26 cellular contexts compared by ENCODE assay signal in genomic region chr16:50462793-50463507, GRCh38.
A peak's percentile ranks its signal among the peaks of the same experiment; 100 is the strongest.
DNase-seq lines count a peak whose midpoint lies in the region; ATAC-seq, FAIRE-seq and TF ChIP-seq lines count a peak whose summit lies in the region.
"Had no signal": no experiment of that assay in that cellular context is flagged by ENCODE, and none has a peak within 500 bp of the region (broad histone marks: within the 10 kb centered on the region; RNA-seq: fewer than 3 reads in every experiment).

No MANE protein-coding gene starts in this region.

- no peak overlapping the region for H3K4me3 Mint-ChIP-seq in immature natural killer cell
- H3K4me3 Mint-ChIP-seq: CD4-positive, alpha-beta T cell; naive thymus-derived CD8-positive, alpha-beta T cell; type B pancreatic cell had no signal

- DNase-seq in GM12891 (ENCODE audit: insufficient read length, low spot score) = no peak
- no peak for DNase-seq in NT2/D1 (ENCODE audit: low read depth, low spot score)
- peak; percentile 43 for DNase-seq in iPS-NIHi11 (ENCODE audit: low spot score)
- peak; percentile 38 for DNase-seq in sciatic nerve (ENCODE audit: low spot score)
- DNase-seq in immature natural killer cell = no peak
- DNase-seq in activated naive CD4-positive, alpha-beta T cell treated with anti-CD3 and anti-CD28 coated beads, Interleukin-2, amount 50 U/mL, for 16 hours = no peak
- DNase-seq in erythroblast (lab: John Stamatoyannopoulos, UW) = no peak
- DNase-seq: activated CD8-positive, alpha-beta memory T cell treated with anti-CD3 and anti-CD28 coated beads, Interleukin-2, amount 50 U/mL, for 4 hours; activated gamma-delta T cell; CD4-positive, alpha-beta T cell; central memory CD4-positive, alpha-beta T cell; naive thymus-derived CD8-positive, alpha-beta T cell; NCI-H1105; NCI-H1930; NCI-H524; PC-3; Right ventricle myocardium superior; spleen; stimulated activated CD4-positive, alpha-beta T cell treated with anti-CD3 and anti-CD28 coated beads, Interleukin-2, amount 100 ng/mL, for 48 hours; SW 1271; T1000; WERI-Rb-1 had no signal

- peak overlapping the region; percentile 61 for H3K9ac ChIP-seq in NT2/D1 (ENCODE audit: insufficient read length, low read depth)

- H3K27me3 ChIP-seq in NT2/D1 (ENCODE audit: insufficient read depth, insufficient read length) = peaks cover 40% of the 10 kb centered on the region
- H3K27me3 ChIP-seq: right atrium auricular region had no signal

- no peaks in the 10 kb centered on the region for H3K9me3 ChIP-seq in NT2/D1 (ENCODE audit: insufficient read depth, low read length)
- H3K9me3 ChIP-seq: right atrium auricular region, spleen had no signal

- H3K4me1 Mint-ChIP-seq in immature natural killer cell = peaks cover 2 to 4% of the 10 kb centered on the region in 2 donors

- intact Hi-C loops in sciatic nerve (cut with DNase I) = no loop called here

- ATAC-seq in sciatic nerve = no peak
- ATAC-seq: naive thymus-derived CD8-positive, alpha-beta T cell; PC-3 had no signal

- no peak overlapping the region for H3K4me3 ChIP-seq in NT2/D1 (ENCODE audit: insufficient read length, low read depth)
- H3K4me3 ChIP-seq: dorsolateral prefrontal cortex, right atrium auricular region, spleen had no signal

- peaks cover 15% of the 10 kb centered on the region for H3K4me1 ChIP-seq in NT2/D1 (ENCODE audit: insufficient read depth, insufficient read length)

- H3K9me3 Mint-ChIP-seq in immature natural killer cell = no peaks in the 10 kb centered on the region
- H3K9me3 Mint-ChIP-seq: CD4-positive, alpha-beta T cell; naive thymus-derived CD8-positive, alpha-beta T cell; type B pancreatic cell had no signal

- H3K27me3 Mint-ChIP-seq in immature natural killer cell (ENCODE audit: low read depth in 3 of 3) = peaks cover 15 to 19% (median 16%) of the 10 kb centered on the region in 3 donors

- no peak overlapping the region for H3K27ac Mint-ChIP-seq in immature natural killer cell
- H3K27ac Mint-ChIP-seq: CD4-positive, alpha-beta T cell; type B pancreatic cell had no signal

- peak; percentile 33 for FAIRE-seq in GM12891 (lab: Jason Lieb, UNC)
- FAIRE-seq: keratinocyte had no signal

- TF ChIP-seq POLR2A in GM12891 (IDR thresholded peaks at IDR 0.05; ENCODE audit: low read depth, low read length) (no peak), erythroblast (IDR thresholded peaks at IDR 0.05; ENCODE audit: low read length) (no peak)

- no peaks in the 10 kb centered on the region for H3K36me3 ChIP-seq in NT2/D1 (ENCODE audit: insufficient read depth, insufficient read length, low read length)
- H3K36me3 ChIP-seq: right atrium auricular region, spleen, WERI-Rb-1 had no signal

- H3K36me3 Mint-ChIP-seq in immature natural killer cell = peaks cover 0 to 3% (median 0%) of the 10 kb centered on the region in 3 donors
- H3K36me3 Mint-ChIP-seq: naive thymus-derived CD8-positive, alpha-beta T cell; type B pancreatic cell had no signal

TF ChIP-seq in GM12891, 5 proteins besides CTCF, POLR2A, EP300 and RAD21:
- TF ChIP-seq POU2F2 (IDR thresholded peaks at IDR 0.05; ENCODE audit: low read depth, low read length) (no peak), POLR2AphosphoS5 (IDR thresholded peaks at IDR 0.05; ENCODE audit: low read depth, low read length) (no peak), TAF1 (IDR thresholded peaks at IDR 0.05; ENCODE audit: low read depth, low read length) (no peak), SPI1 (IDR thresholded peaks at IDR 0.05; ENCODE audit: low read depth, low read length) (no peak), PAX5 (IDR thresholded peaks at IDR 0.05; ENCODE audit: insufficient read depth, low read length, severe bottlenecking) (no peak)

Comparison
In these comparisons a context has a peak if more than half of its experiments do, and no peak if none do; other contexts are left out.
1. DNase-seq: peak in iPS-NIHi11 (single experiment) and sciatic nerve (single experiment); none in GM12891 (single experiment), NT2/D1 (single experiment), immature natural killer cell (0 of 3), activated naive CD4-positive, alpha-beta T cell treated with anti-CD3 and anti-CD28 coated beads, Interleukin-2, amount 50 U/mL, for 16 hours (single experiment) and erythroblast (0 of 2).